In the genomic region with DNA sequence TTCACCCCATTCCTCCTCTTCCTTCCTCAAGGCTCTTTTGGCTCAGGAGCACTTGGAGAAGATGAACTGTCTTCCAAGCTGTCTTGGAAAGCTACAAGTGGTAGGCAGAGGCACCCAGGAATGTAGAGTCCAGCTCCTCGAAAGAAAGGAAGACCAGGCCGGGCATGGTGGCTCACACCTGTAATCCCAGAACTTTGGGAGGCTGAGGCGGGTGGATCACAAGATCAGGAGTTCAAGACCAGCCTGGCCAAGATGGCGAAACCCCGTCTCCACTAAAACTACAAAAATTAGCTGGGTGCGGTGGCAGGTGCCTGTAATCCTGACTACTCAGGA, we compare ENCODE assay signal across 8 cellular contexts. TPM values are rescaled to one million over a fixed set of nuclear protein-coding genes. Genes with fewer than 3 reads are reported as not detected.
DNase-seq lines count a peak whose midpoint lies in the region; ATAC-seq, FAIRE-seq and TF ChIP-seq lines count a peak whose summit lies in the region.
"Not testable (repeated sequence)": the region's sequence is repeated elsewhere in the genome, so short reads cannot be mapped to it uniquely, and the experiment has no call there.

No MANE protein-coding gene starts in this region.

- peaks cover 14 to 38% (median 23%) of the 10 kb centered on the region in 7 donors for H3K4me1 Mint-ChIP-seq in naive thymus-derived CD4-positive, alpha-beta T cell

- ATAC-seq in DND-41 (ENCODE audit: insufficient read depth, low read depth); GM12878; naive thymus-derived CD4-positive, alpha-beta T cell; upper lobe of left lung (ENCODE audit: low FRiP score in 2 of 2): not testable (repeated sequence)

- not testable (repeated sequence) for FAIRE-seq in GM12878 (lab: Jason Lieb, UNC)

- WGBS in GM12878 (ENCODE audit: insufficient coverage, insufficient replicate concordance, low lambda C conversion rate, missing lambda C conversion rate) = 97% methylated on average over 6 of the region's 6 CpGs
- WGBS in esophagus muscularis mucosa = 86% methylated on average over 5 of the region's 6 CpGs
- WGBS in liver = 95% methylated on average over 6 of the region's 6 CpGs
- WGBS in smooth muscle cell (ENCODE audit: low lambda C conversion rate) = 97% methylated on average over 6 of the region's 6 CpGs
- 93 to 94% methylated on average over 6 of the region's 6 CpGs for WGBS in upper lobe of left lung, 2 donors

- H2AFZ ChIP-seq in DND-41 (ENCODE audit: low read depth, low read length); smooth muscle cell (ENCODE audit: low read depth): not testable (repeated sequence)
- peak overlapping the region; percentile 63 for H2AFZ ChIP-seq in GM12878 (ENCODE audit: control insufficient read depth, low read depth, low read length)

- H4K20me1 ChIP-seq in DND-41 (ENCODE audit: insufficient read depth, low read length) = peaks cover 82% of the 10 kb centered on the region
- H4K20me1 ChIP-seq in GM12878 (ENCODE audit: control insufficient read depth, insufficient read depth); smooth muscle cell (ENCODE audit: low read depth): not testable (repeated sequence)

- not testable (repeated sequence) for H3K9ac ChIP-seq in DND-41 (ENCODE audit: low read depth, low read length); liver (ENCODE audit: low read depth in 1 of 2, low read length in 2 of 2); smooth muscle cell (ENCODE audit: low read depth)
- peak overlapping the region; percentile 36 for H3K9ac ChIP-seq in GM12878 (ENCODE audit: control insufficient read depth, insufficient read depth, low read length)

- not testable (repeated sequence) for TF ChIP-seq RAD21 in GM12878 (IDR thresholded peaks at IDR 0.05; ENCODE audit: insufficient read depth, low read depth, low read length); liver (IDR thresholded peaks at IDR 0.05)

- SMC1A ChIA-PET in GM12878 (lab: Charles Lee; ENCODE audit: uncharacterized antibody, unreplicated experiment) = interaction anchor here (1.1 to 11.1 kb wide), 9 partner anchors 16 to 120 kb away, joined by 3 to 325 read pairs (median 6); partner anchors contain the start of genes CCDC69 and GM2A

- RAD21 ChIA-PET in GM12878 (lab: Charles Lee; ENCODE audit: unreplicated experiment) = interaction anchor here (0.7 to 3.6 kb wide), 14 partner anchors 11 to 120 kb away, joined by 3 to 42 read pairs (median 9); partner anchors contain the start of genes ANXA6, CCDC69 and GM2A

- H3K4me1 ChIP-seq in DND-41 (ENCODE audit: insufficient read depth, low read length) (peaks cover 17% of the 10 kb centered on the region; the same call in 1 of the 2 replicates), Peyer's patch (peaks cover 0 to 20% (median 11%) of the 10 kb centered on the region in 4 donors), GM12878 (ENCODE audit: control insufficient read depth, insufficient read depth, low read length) (peaks cover 50% of the 10 kb centered on the region), esophagus muscularis mucosa (peaks cover 24 to 51% (median 44%) of the 10 kb centered on the region in 4 donors), liver (ENCODE audit: control insufficient read depth in 4 of 4, insufficient read depth in 4 of 4, low read length in 3 of 4) (peaks cover 4 to 17% (median 10%) of the 10 kb centered on the region in 4 donors), upper lobe of left lung (peaks cover 14 to 25% (median 17%) of the 10 kb centered on the region in 4 donors)
- H3K4me1 ChIP-seq in naive thymus-derived CD4-positive, alpha-beta T cell (ENCODE audit: control insufficient read depth in 2 of 2, insufficient read depth in 2 of 2, low read length in 2 of 2) = peaks cover 0 to 23% of the 10 kb centered on the region in 2 donors
- not testable (repeated sequence) for H3K4me1 ChIP-seq in smooth muscle cell (ENCODE audit: low read depth)

- not testable (repeated sequence) for BruUV-seq in GM12878 (replicated peaks; lab: Mats Ljungman, UMichigan)

- H3K4me3 Mint-ChIP-seq in naive thymus-derived CD4-positive, alpha-beta T cell = peak overlapping the region in 7 of 10 donors; percentile 13 to 80 (median 72)

- CTCF ChIA-PET in GM12878 (lab: Yijun Ruan, JAX) = interaction anchor here (0.7 to 9.9 kb wide), 7 partner anchors 17 to 165 kb away, joined by 3 to 293 read pairs (median 7); partner anchors contain the start of genes CCDC69 and GM2A
- CTCF ChIA-PET in naive thymus-derived CD4-positive, alpha-beta T cell (lab: Charles Lee) = interaction anchor here (0.6 to 2.5 kb wide), 7 partner anchors 9 to 183 kb away, joined by 3 to 8 read pairs (median 6); partner anchors contain the start of gene CCDC69

- not testable (repeated sequence) for H3K4me3 ChIP-seq in DND-41 (ENCODE audit: low read depth in 1 of 2, low read length in 2 of 2); Peyer's patch; liver (ENCODE audit: low read depth in 1 of 3, low read length in 3 of 3); smooth muscle cell
- H3K4me3 ChIP-seq in GM12878 = 0 out of 2 replicates have a peak overlapping the region, but pooled peaks have one; percentile 13
- peak overlapping the region; percentile 6 to 31 (median 28) for H3K4me3 ChIP-seq in esophagus muscularis mucosa
- peak overlapping the region; percentile 2 for H3K4me3 ChIP-seq in naive thymus-derived CD4-positive, alpha-beta T cell (ENCODE audit: low read length)
- peak overlapping the region in 2 of 4 donors; percentile 2 to 8 for H3K4me3 ChIP-seq in upper lobe of left lung

- POLR2A ChIA-PET in GM12878 (lab: Charles Lee) = interaction anchor here (0.7 to 10.2 kb wide), 7 partner anchors 17 to 142 kb away, joined by 3 to 290 read pairs (median 3); partner anchors contain the start of genes CCDC69 and GM2A
- POLR2A ChIA-PET in naive thymus-derived CD4-positive, alpha-beta T cell (lab: Charles Lee) = interaction anchor here (0.6 to 2.3 kb wide), 9 partner anchors 10 to 109 kb away, joined by 3 to 27 read pairs (median 8); partner anchors contain the start of genes CCDC69 and GM2A

- TF ChIP-seq EP300 in GM12878 (IDR thresholded peaks at IDR 0.05; ENCODE audit: borderline replicate concordance in 1 of 2, control insufficient read depth in 1 of 2, low read depth in 2 of 2, low read length in 2 of 2); esophagus muscularis mucosa (IDR thresholded peaks at IDR 0.05); upper lobe of left lung (IDR thresholded peaks at IDR 0.05): not testable (repeated sequence)

- H3K27ac ChIP-seq in DND-41 (ENCODE audit: low read length) (peak overlapping the region; percentile 41; the same call in 1 of the 2 replicates), Peyer's patch (peak overlapping the region; percentile 36 to 75 (median 66)), GM12878 (ENCODE audit: control insufficient read depth, insufficient read depth) (peak overlapping the region; percentile 59), esophagus muscularis mucosa (replicated peaks in 1 of 4) (peak overlapping the region; percentile 74 to 78 (median 76)), liver (ENCODE audit: low read depth in 1 of 2, low read length in 2 of 2) (peak overlapping the region; percentile 9 to 71), upper lobe of left lung (peak overlapping the region; percentile 20 to 78 (median 64))
- H3K27ac ChIP-seq in naive thymus-derived CD4-positive, alpha-beta T cell (ENCODE audit: low read depth, low read length) = peak overlapping the region; percentile 10
- H3K27ac ChIP-seq in smooth muscle cell (ENCODE audit: low read depth) = not testable (repeated sequence)

- not testable (repeated sequence) for TF ChIP-seq POLR2A in Peyer's patch (IDR thresholded peaks at IDR 0.05); GM12878 (IDR thresholded peaks at IDR 0.05; ENCODE audit: low read depth, low read length); esophagus muscularis mucosa (IDR thresholded peaks at IDR 0.05; ENCODE audit: low read depth); upper lobe of left lung (IDR thresholded peaks at IDR 0.05)

- not testable (repeated sequence) for TF ChIP-seq CTCF in DND-41 (IDR thresholded peaks at IDR 0.05; ENCODE audit: borderline replicate concordance, extremely low read depth, low read length, poor library complexity, severe bottlenecking); Peyer's patch (IDR thresholded peaks at IDR 0.05); GM12878 (IDR thresholded peaks at IDR 0.05 in 2 of 3, conservative IDR thresholded peaks at IDR 0.05 in 1 of 3; ENCODE audit: control insufficient read depth in 2 of 3, extremely low read depth in 1 of 3, insufficient read depth in 1 of 3, low read depth in 3 of 3, low read length in 3 of 3); esophagus muscularis mucosa (IDR thresholded peaks at IDR 0.05); liver (IDR thresholded peaks at IDR 0.05; ENCODE audit: low read depth, low read length, missing input control); smooth muscle cell (IDR thresholded peaks at IDR 0.05; ENCODE audit: borderline replicate concordance, insufficient read depth, poor library complexity, severe bottlenecking); upper lobe of left lung (IDR thresholded peaks at IDR 0.05)

- not testable (repeated sequence) for H3K9me3 ChIP-seq in DND-41 (ENCODE audit: insufficient read depth, low read length, severe bottlenecking); Peyer's patch; GM12878 (replicated peaks; ENCODE audit: control insufficient read depth, insufficient read depth, low read length); esophagus muscularis mucosa; liver (ENCODE audit: control insufficient read depth in 4 of 4, low read length in 3 of 4); naive thymus-derived CD4-positive, alpha-beta T cell (ENCODE audit: control insufficient read depth in 2 of 3, low read length in 3 of 3); smooth muscle cell (replicated peaks; ENCODE audit: low read depth); upper lobe of left lung

- DNase-seq in DND-41; Peyer's patch; GM12878 (ENCODE audit: low read depth, low spot score); esophagus muscularis mucosa (ENCODE audit: extremely low spot score); naive thymus-derived CD4-positive, alpha-beta T cell; smooth muscle cell (lab: John Stamatoyannopoulos, UW; ENCODE audit: unreplicated experiment); upper lobe of left lung: not testable (repeated sequence)

- H3K36me3 Mint-ChIP-seq in naive thymus-derived CD4-positive, alpha-beta T cell = not testable (repeated sequence)

- peak overlapping the region in 6 of 9 donors; percentile 45 to 95 (median 78) for H3K27ac Mint-ChIP-seq in naive thymus-derived CD4-positive, alpha-beta T cell

- in situ Hi-C loops in GM12878 (cut with MboI) = not testable (repeated sequence)

- H3K79me2 ChIP-seq in DND-41 (ENCODE audit: insufficient read depth, low read length) = peaks cover 100% of the 10 kb centered on the region
- H3K79me2 ChIP-seq in GM12878 (ENCODE audit: control insufficient read depth, insufficient read depth, low read length); smooth muscle cell (ENCODE audit: low read depth): not testable (repeated sequence)

- not testable (repeated sequence) for H3K27me3 ChIP-seq in DND-41 (ENCODE audit: insufficient read depth, low read length, poor library complexity); Peyer's patch; GM12878 (replicated peaks in 1 of 2; ENCODE audit: control insufficient read depth in 2 of 2, insufficient read depth in 2 of 2, low read length in 1 of 2); esophagus muscularis mucosa; liver (ENCODE audit: control insufficient read depth in 4 of 4, insufficient read depth in 4 of 4, low read length in 3 of 4); naive thymus-derived CD4-positive, alpha-beta T cell (ENCODE audit: control insufficient read depth in 2 of 2, insufficient read depth in 2 of 2, low read length in 2 of 2); smooth muscle cell (ENCODE audit: low read depth); upper lobe of left lung

- H3F3A ChIP-seq in smooth muscle cell (ENCODE audit: low read depth) = not testable (repeated sequence)

- H3K27me3 Mint-ChIP-seq in naive thymus-derived CD4-positive, alpha-beta T cell = not testable (repeated sequence)

- H3K4me2 ChIP-seq in DND-41 (ENCODE audit: insufficient read depth, low read length) = not testable (repeated sequence)
- H3K4me2 ChIP-seq in GM12878 (ENCODE audit: control insufficient read depth, insufficient read depth) (peak overlapping the region; percentile 87), smooth muscle cell (peak overlapping the region; percentile 6)

- H3K9me3 Mint-ChIP-seq in naive thymus-derived CD4-positive, alpha-beta T cell = not testable (repeated sequence)

- peaks cover 99% of the 10 kb centered on the region for H3K36me3 ChIP-seq in DND-41 (ENCODE audit: insufficient read depth, low read length)
- not testable (repeated sequence) for H3K36me3 ChIP-seq in Peyer's patch; GM12878 (ENCODE audit: control insufficient read depth in 2 of 2, insufficient read depth in 2 of 2, low read length in 1 of 2); esophagus muscularis mucosa; liver (ENCODE audit: control insufficient read depth in 4 of 4, insufficient read depth in 3 of 4, low read depth in 1 of 4, low read length in 3 of 4); naive thymus-derived CD4-positive, alpha-beta T cell (ENCODE audit: control insufficient read depth in 2 of 3, insufficient read depth in 3 of 3, low read length in 3 of 3); smooth muscle cell (ENCODE audit: low read depth); upper lobe of left lung

- intact Hi-C loops in GM12878 (cut with micrococcal nuclease; ENCODE audit: unreplicated experiment) = not testable (repeated sequence)
- intact Hi-C loops in esophagus muscularis mucosa (cut with DNase I) = loop anchor here (5.0 kb wide), 1 partner anchor 68 kb away; no protein-coding TSS in a partner anchor
- intact Hi-C loops in naive thymus-derived CD4-positive, alpha-beta T cell (cut with micrococcal nuclease) = loop anchor here (2.0 to 5.0 kb wide), 2 partner anchors 20 to 63 kb away; no protein-coding TSS in a partner anchor

RNA-seq across cellular contexts. Expression of gene CCDC69, which starts 11.3 kb away (rescaled TPM):
- total RNA-seq in Peyer's patch = 10 to 100 TPM; 15.8 to 86.6 (median 33.3) TPM
- 69.3 and 77.6 TPM in 2 replicates for total RNA-seq in GM12878 (2013; cell fraction: nucleolus; rRNA removed)
- total RNA-seq in GM12878 (2014; rRNA removed) = 91.1 and 104 TPM in 2 replicates
- 78.8 and 80.3 TPM in 2 replicates for total RNA-seq in GM12878 (2014; rRNA removed; fragmentation: Illumina TruSeq; extraction: Trizol)
- total RNA-seq in GM12878 (2021) = 77.3 and 80.8 TPM in 2 replicates
- polyA plus RNA-seq in GM12878 (2011; ENCODE audit: low read depth) = 37.5 TPM
- 36.7 and 42.3 TPM in 2 replicates for polyA plus RNA-seq in GM12878 (2011; rRNA removed)
- 56.7 and 66.0 TPM in 2 replicates for polyA plus RNA-seq in GM12878 (2011; cell fraction: cytosol; rRNA removed)
- polyA plus RNA-seq in GM12878 (2011; cell fraction: nucleus; rRNA removed) = 16.1 and 18.3 TPM in 2 replicates
- 46.8 and 47.5 TPM in 2 replicates for polyA plus RNA-seq in GM12878 (2012)
- polyA plus RNA-seq in GM12878 (2014; fragmentation: Illumina TruSeq; extraction: Trizol) = 104 and 106 TPM in 2 replicates
- polyA plus RNA-seq in GM12878 (2014; fragmentation: Nextera tagmentation; extraction: Ambion mirVana) = 10 to 100 TPM; 13.5 to 21.4 TPM
- polyA plus RNA-seq in GM12878 (2014; rRNA removed) = 89.6 and 102 TPM in 2 replicates
- 10 to 100 TPM; 55.7 to 59.8 TPM for polyA plus RNA-seq in GM12878 (2016; fragmentation: Nextera tagmentation; extraction: Ambion mirVana)
- 32.8 and 41.3 TPM in 2 replicates for polyA minus RNA-seq in GM12878 (2011; rRNA and poly(A)+ RNA removed)
- 11.4 and 17.0 TPM in 2 replicates for polyA minus RNA-seq in GM12878 (2011; cell fraction: cytosol; rRNA and poly(A)+ RNA removed)
- polyA minus RNA-seq in GM12878 (2011; cell fraction: nucleus; rRNA and poly(A)+ RNA removed) = 11.6 and 16.5 TPM in 2 replicates
- 100 to 1,000 TPM; 217 to 341 (median 285) TPM for total RNA-seq in esophagus muscularis mucosa
- 10 to 100 TPM; 11.9 to 21.8 TPM for total RNA-seq in liver
- polyA plus RNA-seq in liver = 10 to 100 TPM; 14.2 to 28.6 TPM
- 100 to 1,000 TPM in 1 of 5 experiments, 10 to 100 TPM in 4; 63.6 to 104 (median 94.1) TPM for total RNA-seq in naive thymus-derived CD4-positive, alpha-beta T cell
- 100 to 1,000 TPM in 1 of 2 donors, 10 to 100 TPM in 1; 70.4 to 112 TPM for polyA plus RNA-seq in naive thymus-derived CD4-positive, alpha-beta T cell
- total RNA-seq in smooth muscle cell = 1.2 and 1.8 TPM in 2 replicates
- 1.1 and 3.8 TPM in 2 replicates for polyA plus RNA-seq in smooth muscle cell
- 100 to 1,000 TPM in 3 of 6 donors, 10 to 100 TPM in 3; 61.0 to 119 (median 92.6) TPM for total RNA-seq in upper lobe of left lung

RNA-seq across cellular contexts. Expression of gene GM2A, which starts 17.8 kb away (rescaled TPM):
- total RNA-seq in Peyer's patch (10 to 100 TPM; 15.1 to 27.2 (median 16.8) TPM), GM12878 (2014; rRNA removed) (102 and 109 TPM in 2 replicates), GM12878 (2014; rRNA removed; fragmentation: Illumina TruSeq; extraction: Trizol) (75.7 TPM in 2 replicates), GM12878 (2021) (95.1 and 95.6 TPM in 2 replicates), esophagus muscularis mucosa (10 to 100 TPM; 28.3 to 32.0 (median 30.1) TPM), liver (10 to 100 TPM; 11.2 to 14.5 TPM), smooth muscle cell (35.0 and 36.1 TPM in 2 replicates), upper lobe of left lung (100 to 1,000 TPM in 1 of 6 donors, 10 to 100 TPM in 5; 27.2 to 129 (median 59.0) TPM)
- 150 and 162 TPM in 2 replicates for total RNA-seq in GM12878 (2013; cell fraction: nucleolus; rRNA removed)
- 46.2 TPM for polyA plus RNA-seq in GM12878 (2011; ENCODE audit: low read depth)
- polyA plus RNA-seq in GM12878 (2011; rRNA removed) (85.4 and 106 TPM in 2 replicates), GM12878 (2014; fragmentation: Illumina TruSeq; extraction: Trizol) (74.4 and 83.9 TPM in 2 replicates), GM12878 (2014; fragmentation: Nextera tagmentation; extraction: Ambion mirVana) (10 to 100 TPM; 33.6 to 44.4 TPM), GM12878 (2014; rRNA removed) (62.0 and 63.9 TPM in 2 replicates), GM12878 (2016; fragmentation: Nextera tagmentation; extraction: Ambion mirVana) (10 to 100 TPM; 44.0 to 44.4 TPM), liver (1 to 10 TPM; 4.1 to 9.9 TPM), smooth muscle cell (16.3 and 20.3 TPM in 2 replicates)
- 81.7 and 107 TPM in 2 replicates for polyA plus RNA-seq in GM12878 (2011; cell fraction: cytosol; rRNA removed)
- 27.6 and 30.7 TPM in 2 replicates for polyA plus RNA-seq in GM12878 (2011; cell fraction: nucleus; rRNA removed)
- 61.7 and 69.7 TPM in 2 replicates for polyA plus RNA-seq in GM12878 (2012)
- 109 and 137 TPM in 2 replicates for polyA minus RNA-seq in GM12878 (2011; rRNA and poly(A)+ RNA removed)
- polyA minus RNA-seq in GM12878 (2011; cell fraction: cytosol; rRNA and poly(A)+ RNA removed) = 43.7 and 54.0 TPM in 2 replicates
- polyA minus RNA-seq in GM12878 (2011; cell fraction: nucleus; rRNA and poly(A)+ RNA removed) = 14.7 and 19.8 TPM in 2 replicates
- 10 to 100 TPM; 11.1 to 45.6 (median 16.9) TPM for total RNA-seq in naive thymus-derived CD4-positive, alpha-beta T cell
- 1 to 10 TPM; 5.0 to 5.4 TPM for polyA plus RNA-seq in naive thymus-derived CD4-positive, alpha-beta T cell
